Comparison of ENCODE assay signal across 26 cellular contexts in the genomic region with DNA sequence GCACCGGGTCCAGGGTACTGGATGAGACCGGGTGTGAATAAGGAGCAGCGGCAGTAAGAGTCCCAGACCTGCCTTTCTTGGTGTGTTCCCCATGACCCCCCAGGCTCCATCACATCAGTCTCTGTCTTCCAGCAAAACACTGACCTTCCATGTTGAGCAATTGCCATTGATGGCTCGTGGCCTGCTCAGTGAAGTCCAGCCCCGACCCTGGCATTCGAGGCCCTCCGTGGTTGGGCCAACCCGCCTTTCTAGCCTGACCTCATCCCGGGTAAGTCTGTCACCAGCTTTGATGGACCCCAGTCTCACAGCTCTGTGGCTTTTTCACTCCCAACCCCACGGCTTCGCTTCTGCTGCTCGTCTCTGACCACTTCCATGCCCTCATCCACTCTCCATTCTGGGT. TPM values are rescaled to one million over a fixed set of nuclear protein-coding genes. Genes with fewer than 3 reads are reported as not detected.
DNase-seq lines count a peak whose midpoint lies in the region; ATAC-seq and TF ChIP-seq lines count a peak whose summit lies in the region.
"Had no signal": no experiment of that assay in that cellular context is flagged by ENCODE, and none has a peak within 500 bp of the region (broad histone marks: within the 10 kb centered on the region; RNA-seq: fewer than 3 reads in every experiment).

No MANE protein-coding gene starts in this region.

- no peaks in the 10 kb centered on the region for H3K9me2 ChIP-seq in GM23248 (ENCODE audit: insufficient read depth)

- H3K9me3 ChIP-seq in stomach smooth muscle (ENCODE audit: control insufficient read depth in 2 of 2, low read length in 2 of 2) = no peaks in the 10 kb centered on the region
- no peaks in the 10 kb centered on the region for H3K9me3 ChIP-seq in GM23248 (ENCODE audit: low read depth)
- H3K9me3 ChIP-seq: HAP-1, SJSA1 had no signal

- WGBS in GM23248 (ENCODE audit: low coverage in 1 of 2, low lambda C conversion rate in 2 of 2, missing lambda C conversion rate in 2 of 2), 2 experiments = 91% methylated on average over 12 of the region's 12 CpGs

- H3K27me3 ChIP-seq in stomach smooth muscle (ENCODE audit: control insufficient read depth in 1 of 2, insufficient read depth in 2 of 2, low read length in 2 of 2) = no peaks in the 10 kb centered on the region
- no peaks in the 10 kb centered on the region for H3K27me3 ChIP-seq in GM23248 (replicated peaks; ENCODE audit: insufficient read depth)
- H3K27me3 ChIP-seq: SJSA1 had no signal

- H3K9me3 Mint-ChIP-seq in activated naive CD4-positive, alpha-beta T cell treated with anti-CD3 and anti-CD28 coated beads, Interleukin-2, amount 50 U/mL, for 72 hours = no peaks in the 10 kb centered on the region
- no peaks in the 10 kb centered on the region for H3K9me3 Mint-ChIP-seq in activated naive CD4-positive, alpha-beta T cell treated with anti-CD3 and anti-CD28 coated beads, Interleukin-2, amount 10 ng/mL, durations not matched to agents 7 days and 5 days
- no peaks in the 10 kb centered on the region for H3K9me3 Mint-ChIP-seq in mesothelial cell of epicardium
- H3K9me3 Mint-ChIP-seq: CD8-positive, alpha-beta T cell; GM23338 had no signal

- H3K27ac ChIP-seq in coronary artery (peak overlapping the region; percentile 5 to 34), stomach smooth muscle (ENCODE audit: low read length) (peak overlapping the region; percentile 68), GM23248 (no peak overlapping the region)
- H3K27ac ChIP-seq: 22Rv1, C4-2B, KMS-11, SJSA1 had no signal

- H3K4me2 ChIP-seq in GM23248 (ENCODE audit: unreplicated experiment) = no peak overlapping the region
- H3K4me2 ChIP-seq: GM23338, KMS-11 had no signal

- no peak overlapping the region for H3K4me3 Mint-ChIP-seq in activated naive CD4-positive, alpha-beta T cell treated with anti-CD3 and anti-CD28 coated beads, Interleukin-2, amount 10 ng/mL, durations not matched to agents 7 days and 5 days
- no peak overlapping the region for H3K4me3 Mint-ChIP-seq in mesothelial cell of epicardium
- H3K4me3 Mint-ChIP-seq: B cell; CD8-positive, alpha-beta T cell; GM23338 had no signal

- CTCF ChIA-PET in activated naive CD4-positive, alpha-beta T cell treated with anti-CD3 and anti-CD28 coated beads, Interleukin-2, amount 10 ng/mL, durations not matched to agents 7 days and 5 days (lab: Charles Lee) = no interaction called here

- in situ Hi-C loops in GM23248 (cut with MboI) = no loop called here

- peak overlapping the region; percentile 52 to 88 for H3K27ac Mint-ChIP-seq in activated naive CD4-positive, alpha-beta T cell treated with anti-CD3 and anti-CD28 coated beads, Interleukin-2, amount 50 U/mL, for 72 hours
- H3K27ac Mint-ChIP-seq in activated naive CD4-positive, alpha-beta T cell treated with anti-CD3 and anti-CD28 coated beads, Interleukin-2, amount 10 ng/mL, durations not matched to agents 7 days and 5 days = no peak overlapping the region
- H3K27ac Mint-ChIP-seq in mesothelial cell of epicardium = peak overlapping the region; percentile 88
- H3K27ac Mint-ChIP-seq: B cell; CD8-positive, alpha-beta T cell; GM23338 had no signal

- no peaks in the 10 kb centered on the region for H3K79me2 ChIP-seq in GM23248 (ENCODE audit: insufficient read depth)

- H3K36me3 Mint-ChIP-seq in activated naive CD4-positive, alpha-beta T cell treated with anti-CD3 and anti-CD28 coated beads, Interleukin-2, amount 50 U/mL, for 72 hours = peaks cover 8 to 10% of the 10 kb centered on the region in 2 donors
- peaks cover 17% of the 10 kb centered on the region for H3K36me3 Mint-ChIP-seq in activated naive CD4-positive, alpha-beta T cell treated with anti-CD3 and anti-CD28 coated beads, Interleukin-2, amount 10 ng/mL, durations not matched to agents 7 days and 5 days
- peaks cover 30% of the 10 kb centered on the region for H3K36me3 Mint-ChIP-seq in mesothelial cell of epicardium

- H3K9ac ChIP-seq in stomach smooth muscle (ENCODE audit: low read length in 2 of 2) (peak overlapping the region in 1 of 2 donors; percentile 36), GM23248 (no peak overlapping the region)
- H3K9ac ChIP-seq: KMS-11 had no signal

- H2AFZ ChIP-seq in GM23248 = no peak overlapping the region
- H2AFZ ChIP-seq: GM23338 had no signal

- no peaks in the 10 kb centered on the region for H3F3A ChIP-seq in GM23248 (ENCODE audit: insufficient read depth)

- DNase-seq in activated naive CD4-positive, alpha-beta T cell treated with anti-CD3 and anti-CD28 coated beads, Interleukin-2, amount 50 U/mL, for 72 hours (ENCODE audit: low spot score in 2 of 2) = no peak
- no peak for DNase-seq in activated naive CD4-positive, alpha-beta T cell treated with anti-CD3 and anti-CD28 coated beads, Interleukin-2, amount 10 ng/mL, durations not matched to agents 7 days and 5 days
- DNase-seq in coronary artery (ENCODE audit: low spot score) (no peak), mesothelial cell of epicardium (ENCODE audit: low spot score in 2 of 2, unreplicated experiment in 2 of 2) (no peak), GM19238 (ENCODE audit: insufficient read length, low spot score) (no peak), GM23248 (no peak), glomerular visceral epithelial cell (ENCODE audit: extremely low spot score) (no peak)
- DNase-seq: Calu3; CD8-positive, alpha-beta T cell; DMS79 treated with DMSO at 0.1 percent for 48 hours; GF-D8; MM.1S; NCI-H2081; NCI-H2227 treated with DMSO at 0.1 percent for 48 hours; NCI-H526 treated with DMSO at 0.1 percent for 48 hours; Right ventricle myocardium superior; RPMI8226 had no signal

- no peaks in the 10 kb centered on the region for H4K20me1 ChIP-seq in GM23248 (ENCODE audit: insufficient read depth)

- H3K4me3 ChIP-seq in coronary artery (no peak overlapping the region), stomach smooth muscle (ENCODE audit: low read length in 2 of 2) (no peak overlapping the region), GM23248 (no peak overlapping the region)
- H3K4me3 ChIP-seq: GM23338, HAP-1, SJSA1 had no signal

- H3K4me1 ChIP-seq in stomach smooth muscle (ENCODE audit: control insufficient read depth, insufficient read depth, low read length) (peaks cover 8% of the 10 kb centered on the region), GM23248 (ENCODE audit: insufficient read depth) (no peaks in the 10 kb centered on the region)
- H3K4me1 ChIP-seq: HAP-1, SJSA1 had no signal

- H3K27me3 Mint-ChIP-seq in activated naive CD4-positive, alpha-beta T cell treated with anti-CD3 and anti-CD28 coated beads, Interleukin-2, amount 10 ng/mL, durations not matched to agents 7 days and 5 days = no peaks in the 10 kb centered on the region
- no peaks in the 10 kb centered on the region for H3K27me3 Mint-ChIP-seq in mesothelial cell of epicardium (ENCODE audit: low read depth)
- H3K27me3 Mint-ChIP-seq: B cell had no signal

- H3K36me3 ChIP-seq in stomach smooth muscle (ENCODE audit: control insufficient read depth in 2 of 2, insufficient read depth in 2 of 2, low read length in 2 of 2) (peaks cover 3 to 6% of the 10 kb centered on the region in 2 donors), GM23248 (ENCODE audit: low read depth) (peaks cover 7% of the 10 kb centered on the region)

- ATAC-seq in activated naive CD4-positive, alpha-beta T cell treated with anti-CD3 and anti-CD28 coated beads, Interleukin-2, amount 50 U/mL, for 72 hours = no peak
- ATAC-seq: CD8-positive, alpha-beta T cell; GM23338 had no signal

- TF ChIP-seq CTCF in coronary artery (IDR thresholded peaks at IDR 0.05) (no peak), mesothelial cell of epicardium (IDR thresholded peaks at IDR 0.05; ENCODE audit: unreplicated experiment) (no peak)

- H3K4me1 Mint-ChIP-seq in activated naive CD4-positive, alpha-beta T cell treated with anti-CD3 and anti-CD28 coated beads, Interleukin-2, amount 10 ng/mL, durations not matched to agents 7 days and 5 days = no peaks in the 10 kb centered on the region
- peaks cover 14% of the 10 kb centered on the region for H3K4me1 Mint-ChIP-seq in mesothelial cell of epicardium
- H3K4me1 Mint-ChIP-seq: B cell, GM23338 had no signal

RNA-seq across cellular contexts. Expression of a gene that starts 6.4 kb away (rescaled TPM):
- not detected for total RNA-seq in activated naive CD4-positive, alpha-beta T cell treated with anti-CD3 and anti-CD28 coated beads, Interleukin-2, amount 50 U/mL, for 72 hours
- 0.18 to 0.27 TPM (median 0.23 TPM) in 3 replicates for total RNA-seq in mesothelial cell of epicardium
- not detected in 2 replicates for total RNA-seq in GM23248 (2014; rRNA removed; shearing (Covaris generic))
- polyA plus RNA-seq in GM23248 (2016; fragmentation: Nextera tagmentation; extraction: Ambion mirVana) = not detected in 2 replicates
- total RNA-seq: GM23338, NCI-H460, Right ventricle myocardium superior, SJSA1 had no signal
- polyA plus RNA-seq: GM23338 had no signal

RNA-seq across cellular contexts. Expression of a gene that starts 49.7 kb away (rescaled TPM):
- 10 to 100 TPM; 33.9 to 34.4 TPM for total RNA-seq in activated naive CD4-positive, alpha-beta T cell treated with anti-CD3 and anti-CD28 coated beads, Interleukin-2, amount 50 U/mL, for 72 hours
- 45.9 to 49.7 TPM (median 48.0 TPM) in 3 replicates for total RNA-seq in mesothelial cell of epicardium
- total RNA-seq in GM23248 (2014; rRNA removed; shearing (Covaris generic)) = 13.2 and 16.4 TPM in 2 replicates
- polyA plus RNA-seq in GM23248 (2016; fragmentation: Nextera tagmentation; extraction: Ambion mirVana) = 10.2 and 11.4 TPM in 2 replicates

RNA-seq across cellular contexts. Expression of a gene that starts 53.9 kb away (rescaled TPM):
- 10 to 100 TPM; 10.2 to 40.5 TPM for total RNA-seq in activated naive CD4-positive, alpha-beta T cell treated with anti-CD3 and anti-CD28 coated beads, Interleukin-2, amount 50 U/mL, for 72 hours
- 63.2 to 65.7 TPM (median 64.0 TPM) in 3 replicates for total RNA-seq in mesothelial cell of epicardium
- total RNA-seq in GM23248 (2014; rRNA removed; shearing (Covaris generic)) = 75.2 and 83.1 TPM in 2 replicates
- polyA plus RNA-seq in GM23248 (2016; fragmentation: Nextera tagmentation; extraction: Ambion mirVana) = 87.8 and 92.2 TPM in 2 replicates

RNA-seq across cellular contexts. Expression of a gene that starts 54.2 kb away (rescaled TPM):
- total RNA-seq in activated naive CD4-positive, alpha-beta T cell treated with anti-CD3 and anti-CD28 coated beads, Interleukin-2, amount 50 U/mL, for 72 hours = 10 to 100 TPM; 88.2 to 96.5 TPM
- total RNA-seq in mesothelial cell of epicardium = 54.1 to 59.8 TPM (median 58.0 TPM) in 3 replicates
- total RNA-seq in GM23248 (2014; rRNA removed; shearing (Covaris generic)) = 43.9 and 51.7 TPM in 2 replicates
- polyA plus RNA-seq in GM23248 (2016; fragmentation: Nextera tagmentation; extraction: Ambion mirVana) = 92.6 and 96.9 TPM in 2 replicates
